ENCODE assay signal across 9 cellular contexts in genomic region chr7:2873686-2874551, GRCh38. TPM values are rescaled to one million over a fixed set of nuclear protein-coding genes. Genes with fewer than 3 reads are reported as not detected.
DNase-seq lines count a peak whose midpoint lies in the region; ATAC-seq and TF ChIP-seq lines count a peak whose summit lies in the region.
"Had no signal": no experiment of that assay in that cellular context is flagged by ENCODE, and none has a peak within 500 bp of the region (broad histone marks: within the 10 kb centered on the region; RNA-seq: fewer than 3 reads in every experiment).

No MANE protein-coding gene starts in this region.

- ATAC-seq in WTC11 (peak; percentile 88), HG03139 (IDR thresholded peaks at IDR 0.05; ENCODE audit: unreplicated experiment) (no peak)

- H3K27me3 ChIP-seq in BLaER1 treated with 17β-estradiol and CSF1 and Interleukin-3, amounts not matched to agents 10 nM and 100 nM: no peaks in the 10 kb centered on the region
- no peaks in the 10 kb centered on the region for H3K27me3 ChIP-seq in H7 (ENCODE audit: control insufficient read depth, insufficient read depth, low read length)

- peak overlapping the region; percentile 100 for H3K27ac Mint-ChIP-seq in WTC11

- peak overlapping the region; percentile 59 to 89 (median 80); a peak in 20 of 22 replicates for H3K27ac ChIP-seq in BLaER1 treated with 17β-estradiol and CSF1 and Interleukin-3, amounts not matched to agents 10 nM and 100 nM
- H3K27ac ChIP-seq: KMS-11 had no signal

- no peak for TF ChIP-seq CTCF in WTC11 (IDR thresholded peaks at IDR 0.05)

- no peak overlapping the region for H3K4me3 Mint-ChIP-seq in WTC11

- no peaks in the 10 kb centered on the region for H3K36me3 Mint-ChIP-seq in WTC11

- POLR2A ChIA-PET in WTC11 (lab: Charles Lee): no interaction called here

- peak overlapping the region in 7 of 10 experiments; percentile 2 to 46 (median 27); a peak in 6 of 20 replicates for H3K4me3 ChIP-seq in BLaER1 treated with 17β-estradiol and CSF1 and Interleukin-3, amounts not matched to agents 10 nM and 100 nM
- no peak overlapping the region for H3K4me3 ChIP-seq in H7 (ENCODE audit: insufficient read depth, low read depth, low read length)

- CTCF ChIA-PET in WTC11 (lab: Charles Lee): interaction anchor here (1.1 kb wide), 1 partner anchor 9 kb away, joined by 5 read pairs; no protein-coding TSS in a partner anchor

- peaks cover 35% of the 10 kb centered on the region for H3K4me1 Mint-ChIP-seq in WTC11

- no peaks in the 10 kb centered on the region for H3K9me3 Mint-ChIP-seq in WTC11

- intact Hi-C loops in head of caudate nucleus (cut with DNase I): no loop called here

- H3K4me2 ChIP-seq in BLaER1 treated with 17β-estradiol and CSF1 and Interleukin-3, amounts not matched to agents 10 nM and 100 nM: peak overlapping the region; percentile 86 to 99 (median 94)
- H3K4me2 ChIP-seq: KMS-11 had no signal

- no peaks in the 10 kb centered on the region for H4K20me1 ChIP-seq in BLaER1 treated with 17β-estradiol and CSF1 and Interleukin-3, amounts not matched to agents 10 nM and 100 nM

- peak overlapping the region; percentile 52 to 82 (median 73); a peak in 20 of 22 replicates for H3K9ac ChIP-seq in BLaER1 treated with 17β-estradiol and CSF1 and Interleukin-3, amounts not matched to agents 10 nM and 100 nM
- H3K9ac ChIP-seq: KMS-11 had no signal

- H3K4me1 ChIP-seq in BLaER1 treated with 17β-estradiol and CSF1 and Interleukin-3, amounts not matched to agents 10 nM and 100 nM: peaks cover 69 to 100% (median 94%) of the 10 kb centered on the region in 10 experiments

- no peaks in the 10 kb centered on the region for H3K36me3 ChIP-seq in BLaER1 treated with 17β-estradiol and CSF1 and Interleukin-3, amounts not matched to agents 10 nM and 100 nM
- H3K36me3 ChIP-seq in H7 (replicated peaks; ENCODE audit: control insufficient read depth, insufficient read depth, low read length): no peaks in the 10 kb centered on the region

- H3K27me3 Mint-ChIP-seq in WTC11 (ENCODE audit: low read depth): no peaks in the 10 kb centered on the region

- DNase-seq in H7 (peak; percentile 85), WTC11 (ENCODE audit: low spot score) (no peak), iPS DF 19.7 (ENCODE audit: low read depth, low spot score) (peak; percentile 91), head of caudate nucleus (no peak), KG1 (lab: John Stamatoyannopoulos, UW) (no peak)
- DNase-seq in stimulated activated CD4-positive, alpha-beta T cell treated with anti-CD3 and anti-CD28 coated beads, Interleukin-4, amount 100 ng/mL, for 1 hour: no peak

- no peaks in the 10 kb centered on the region for H3K9me3 ChIP-seq in BLaER1 treated with 17β-estradiol and CSF1 and Interleukin-3, amounts not matched to agents 10 nM and 100 nM (replicated peaks in 1 of 11)

TF ChIP-seq in WTC11, 78 proteins besides CTCF, POLR2A, EP300 and RAD21 (continues in another document):
- TF ChIP-seq CREB1 (CRISPR knock-in tag; IDR thresholded peaks at IDR 0.05) (peak; percentile 84; the same call in 1 of the 2 replicates), USF1 (CRISPR knock-in tag; IDR thresholded peaks at IDR 0.05) (no peak), MAX (CRISPR knock-in tag; IDR thresholded peaks at IDR 0.05) (peak; percentile 42; the same call in 1 of the 2 replicates), MYBL2 (CRISPR knock-in tag; IDR thresholded peaks at IDR 0.05) (no peak; the same call in 1 of the 2 replicates), JAZF1 (CRISPR knock-in tag; IDR thresholded peaks at IDR 0.05) (no peak), EMX1 (CRISPR knock-in tag; IDR thresholded peaks at IDR 0.05) (peak; percentile 99), NR3C1 (CRISPR knock-in tag; conservative IDR thresholded peaks at IDR 0.05; ENCODE audit: low read depth) (0 out of 2 replicates have a peak, but pooled peaks have one; percentile 66), E2F5 (CRISPR knock-in tag; IDR thresholded peaks at IDR 0.05) (peak; percentile 66; the same call in 1 of the 2 replicates), TEAD1 (CRISPR knock-in tag; IDR thresholded peaks at IDR 0.05) (peak; percentile 93), HMGXB4 (CRISPR knock-in tag; IDR thresholded peaks at IDR 0.05) (no peak), ZSCAN18 (CRISPR knock-in tag; IDR thresholded peaks at IDR 0.05) (0 out of 2 replicates have a peak, but pooled peaks have one; percentile 10), ERG (CRISPR knock-in tag; IDR thresholded peaks at IDR 0.05) (peak; percentile 98), PRRX2 (CRISPR knock-in tag; IDR thresholded peaks at IDR 0.05) (peak; percentile 98), IRF1 (CRISPR knock-in tag; IDR thresholded peaks at IDR 0.05) (peak; percentile 74; the same call in 1 of the 2 replicates), ATF1 (CRISPR knock-in tag; IDR thresholded peaks at IDR 0.05) (peak; percentile 92; the same call in 1 of the 2 replicates), ETV6 (CRISPR knock-in tag; IDR thresholded peaks at IDR 0.05) (peak; percentile 82; the same call in 1 of the 2 replicates)

RNA-seq across cellular contexts. Expression of gene GNA12, which starts 29.8 kb away (rescaled TPM):
- total RNA-seq in H7 (2014; rRNA removed; shearing (Covaris generic)): 23.3 and 44.4 TPM in 2 replicates
- total RNA-seq in WTC11 (2021): 89.2 to 99.6 TPM (median 90.3 TPM) in 3 replicates

Comparison
In these comparisons a context has a peak if more than half of its experiments do, and no peak if none do; other contexts are left out.
1. DNase-seq: peak in H7 (single experiment) and iPS DF 19.7 (single experiment); none in WTC11 (single experiment), stimulated activated CD4-positive, alpha-beta T cell treated with anti-CD3 and anti-CD28 coated beads, Interleukin-4, amount 100 ng/mL, for 1 hour (single experiment), head of caudate nucleus (0 of 42) and KG1 (single experiment).